In genomic region chr20:18853216-18853615, GRCh38 we compare ENCODE assay signal across 6 cellular contexts. TPM values are rescaled to one million over a fixed set of nuclear protein-coding genes. Genes with fewer than 3 reads are reported as not detected.
"Had no signal": no experiment of that assay in that cellular context is flagged by ENCODE, and none has a peak within 500 bp of the region (broad histone marks: within the 10 kb centered on the region; RNA-seq: fewer than 3 reads in every experiment).

No MANE protein-coding gene starts in this region.

- DNase-seq: GOT3, H7, KBM-7 had no signal

- H3K4me1 ChIP-seq: HAP-1 had no signal

- H3K9me3 ChIP-seq: HAP-1 had no signal

- H3K9ac ChIP-seq: GM23248 had no signal

- H3K27ac ChIP-seq: GM23248 had no signal

- H3K36me3 ChIP-seq: HAP-1 had no signal

- H3K4me3 ChIP-seq: GM23248, HAP-1 had no signal

RNA-seq across cellular contexts. Expression of gene SCP2D1, which starts 39.6 kb away (rescaled TPM):
- total RNA-seq: GM23248, H4, H7 had no signal
